Comparison of ENCODE assay signal across 9 cellular contexts in the genomic region with DNA sequence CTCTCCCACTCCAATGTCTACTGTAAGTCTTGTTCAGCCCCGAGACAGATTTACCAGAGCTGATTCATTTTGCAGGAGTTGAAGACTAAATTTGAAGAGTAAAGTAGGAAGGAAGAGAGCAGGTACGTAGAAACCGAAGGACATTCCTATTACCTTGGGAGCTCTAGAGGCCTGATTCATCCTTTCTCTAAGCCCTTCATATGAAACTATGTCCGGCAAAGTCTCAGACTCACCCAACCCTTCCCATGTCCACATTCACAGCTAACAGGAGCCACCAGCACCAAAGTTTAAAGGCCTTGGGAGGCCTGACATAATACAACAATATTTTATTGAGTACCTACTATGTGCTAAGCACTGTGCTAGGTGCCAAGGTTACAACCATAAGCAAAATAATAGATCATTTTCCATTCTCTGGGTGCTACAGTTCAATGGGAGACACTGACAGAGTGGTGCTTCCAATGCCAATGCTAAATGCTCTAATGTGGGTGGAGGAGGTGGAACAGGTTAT.
DNase-seq lines count a peak whose midpoint lies in the region; ATAC-seq and TF ChIP-seq lines count a peak whose summit lies in the region.
"Had no signal": no experiment of that assay in that cellular context is flagged by ENCODE, and none has a peak within 500 bp of the region (broad histone marks: within the 10 kb centered on the region; RNA-seq: fewer than 3 reads in every experiment).

No MANE protein-coding gene starts in this region.

- TSS peak; percentile 94 for BruUV-seq in PC-3 (replicated peaks; lab: Mats Ljungman, UMichigan)

- ATAC-seq in PC-3 (peak; percentile 5; the same call in 1 of the 2 replicates), GM21717 (IDR thresholded peaks at IDR 0.05; ENCODE audit: unreplicated experiment) (no peak), HG03520 (IDR thresholded peaks at IDR 0.05; ENCODE audit: unreplicated experiment) (no peak)
- ATAC-seq in effector memory CD8-positive, alpha-beta T cell (replicated peaks), result no peak

- H3K79me2 ChIP-seq in PC-3 (ENCODE audit: low read length) (no peaks in the 10 kb centered on the region), osteoblast (ENCODE audit: insufficient read depth, low read length) (no peaks in the 10 kb centered on the region)

- H3K27me3 Mint-ChIP-seq in effector memory CD8-positive, alpha-beta T cell, result no peaks in the 10 kb centered on the region

- peak overlapping the region in 1 of 2 donors; percentile 60 for H3K4me3 Mint-ChIP-seq in effector memory CD8-positive, alpha-beta T cell

- H3K27ac Mint-ChIP-seq in effector memory CD8-positive, alpha-beta T cell, result peak overlapping the region; percentile 89 to 95

- intact Hi-C loops in PC-3 (cut with micrococcal nuclease), result loop anchor here (1.0 to 2.0 kb wide), 6 partner anchors 33 to 220 kb away; no protein-coding TSS in a partner anchor

- CTCF ChIA-PET in PC-3 (lab: Charles Lee), result no interaction called here

- DNase-seq in PC-3 (no peak), osteoblast (ENCODE audit: insufficient read length, low spot score, missing footprints) (peak; percentile 27), SKM-1 treated with dmso at 0.1 percent for 144 hours (lab: John Stamatoyannopoulos, UW; ENCODE audit: unreplicated experiment) (no peak), iPS-NIHi7 (ENCODE audit: extremely low spot score) (no peak)
- DNase-seq in effector memory CD8-positive, alpha-beta T cell, result no peak
- DNase-seq: NCI-H1930 had no signal

- peaks cover 6% of the 10 kb centered on the region for H3F3A ChIP-seq in PC-3 (ENCODE audit: low read length, unreplicated experiment)

- H2AFZ ChIP-seq in PC-3 (ENCODE audit: low read length), result peak overlapping the region; percentile 21; the same call in 1 of the 2 replicates
- H2AFZ ChIP-seq in osteoblast (ENCODE audit: low read length), result no peak overlapping the region

- POLR2A ChIA-PET in PC-3 (lab: Charles Lee; ENCODE audit: unreplicated experiment), result no interaction called here

- peaks cover 9 to 13% of the 10 kb centered on the region in 2 donors for H3K4me1 Mint-ChIP-seq in effector memory CD8-positive, alpha-beta T cell (ENCODE audit: low read depth in 2 of 2)

- H3K4me2 ChIP-seq in PC-3 (ENCODE audit: low read length) (peak overlapping the region; percentile 62), osteoblast (ENCODE audit: insufficient read depth, low read length) (peak overlapping the region; percentile 47)

- H3K4me3 ChIP-seq in GM08714 (ENCODE audit: low read length) (peak overlapping the region; percentile 25; the same call in 1 of the 2 replicates), PC-3 (ENCODE audit: low read length) (peak overlapping the region; percentile 23), osteoblast (ENCODE audit: insufficient read depth, low read length) (no peak overlapping the region)

- H3K27me3 ChIP-seq in PC-3 (ENCODE audit: low read length), result no peaks in the 10 kb centered on the region
- H3K27me3 ChIP-seq in osteoblast (ENCODE audit: insufficient read depth, low read length), result no peaks in the 10 kb centered on the region

- H3K36me3 ChIP-seq in PC-3 (ENCODE audit: low read depth, low read length) (no peaks in the 10 kb centered on the region), osteoblast (ENCODE audit: insufficient read depth, low read length) (no peaks in the 10 kb centered on the region)

- H4K20me1 ChIP-seq in PC-3 (ENCODE audit: low read length) (no peaks in the 10 kb centered on the region), osteoblast (ENCODE audit: insufficient read depth, low read length) (no peaks in the 10 kb centered on the region)

- peak overlapping the region; percentile 98 for H3K27ac ChIP-seq in PC-3 (ENCODE audit: low read length)
- peak overlapping the region; percentile 80 for H3K27ac ChIP-seq in osteoblast (ENCODE audit: low read depth, low read length)

- H3K9me3 ChIP-seq in PC-3 (ENCODE audit: low read length) (no peaks in the 10 kb centered on the region), osteoblast (ENCODE audit: low read depth, low read length) (no peaks in the 10 kb centered on the region)

- H3K9me3 Mint-ChIP-seq in effector memory CD8-positive, alpha-beta T cell, result no peaks in the 10 kb centered on the region

- no peaks in the 10 kb centered on the region for H3K36me3 Mint-ChIP-seq in effector memory CD8-positive, alpha-beta T cell (ENCODE audit: insufficient read depth)

- no peaks in the 10 kb centered on the region for H3K9me2 ChIP-seq in PC-3 (replicated peaks; ENCODE audit: low read length)

- peak overlapping the region; percentile 70 for H3K9ac ChIP-seq in PC-3 (ENCODE audit: low read length)

- H3K4me1 ChIP-seq in PC-3 (ENCODE audit: insufficient read depth, low read length) (peaks cover 23% of the 10 kb centered on the region), osteoblast (ENCODE audit: insufficient read depth, low read length) (peaks cover 23% of the 10 kb centered on the region)

- TF ChIP-seq CTCF in PC-3 (conservative IDR thresholded peaks at IDR 0.05; ENCODE audit: low read depth, low read length), result no peak
- no peak for TF ChIP-seq CTCF in osteoblast (IDR thresholded peaks at IDR 0.05; ENCODE audit: extremely low read depth, low read depth, low read length)
